24 cellular contexts compared by ENCODE assay signal in genomic region chr3:147975165-147975564, GRCh38.
"Had no signal": no experiment of that assay in that cellular context is flagged by ENCODE, and none has a peak within 500 bp of the region (broad histone marks: within the 10 kb centered on the region; RNA-seq: fewer than 3 reads in every experiment).

No MANE protein-coding gene starts in this region.

- H3K9me3 ChIP-seq: colonic mucosa, esophagus muscularis mucosa, esophagus squamous epithelium, gastrocnemius medialis, gastroesophageal sphincter had no signal

- H3K4me1 ChIP-seq: colonic mucosa, esophagus muscularis mucosa, esophagus squamous epithelium, foreskin keratinocyte, gastrocnemius medialis, gastroesophageal sphincter, heart left ventricle, heart right ventricle had no signal

- H3K27ac ChIP-seq: colonic mucosa, coronary artery, dorsolateral prefrontal cortex, epithelial cell of prostate, esophagus muscularis mucosa, esophagus squamous epithelium, foreskin keratinocyte, gastrocnemius medialis, gastroesophageal sphincter, heart left ventricle, heart right ventricle had no signal

- ATAC-seq: effector memory CD8-positive, alpha-beta T cell; esophagus mucosa; foreskin keratinocyte; gastrocnemius medialis; gastroesophageal sphincter; heart left ventricle; heart right ventricle had no signal

- H3K27me3 ChIP-seq: colonic mucosa, esophagus muscularis mucosa, esophagus squamous epithelium, foreskin keratinocyte, gastrocnemius medialis, gastroesophageal sphincter, heart left ventricle, heart right ventricle had no signal

- H3K36me3 ChIP-seq: colonic mucosa, esophagus muscularis mucosa, esophagus squamous epithelium, gastrocnemius medialis, gastroesophageal sphincter, heart left ventricle, heart right ventricle had no signal

- H3K4me3 ChIP-seq: colonic mucosa, coronary artery, dorsolateral prefrontal cortex, esophagus muscularis mucosa, esophagus squamous epithelium, gastrocnemius medialis, gastroesophageal sphincter, heart left ventricle, heart right ventricle had no signal

- DNase-seq: colonic mucosa; cortex of kidney; dermis blood vessel endothelial cell; dorsolateral prefrontal cortex; effector CD4-positive, alpha-beta T cell; effector CD8-positive, alpha-beta T cell; effector memory CD4-positive, alpha-beta T cell; effector memory CD8-positive, alpha-beta T cell; endodermal cell; erythroblast; esophagus squamous epithelium; foreskin fibroblast; foreskin keratinocyte; foreskin melanocyte; gastrocnemius medialis; glutamatergic neuron; head of caudate nucleus; heart left ventricle; heart right ventricle had no signal
